ENCODE assay signal across 1 cellular context in the genomic region with DNA sequence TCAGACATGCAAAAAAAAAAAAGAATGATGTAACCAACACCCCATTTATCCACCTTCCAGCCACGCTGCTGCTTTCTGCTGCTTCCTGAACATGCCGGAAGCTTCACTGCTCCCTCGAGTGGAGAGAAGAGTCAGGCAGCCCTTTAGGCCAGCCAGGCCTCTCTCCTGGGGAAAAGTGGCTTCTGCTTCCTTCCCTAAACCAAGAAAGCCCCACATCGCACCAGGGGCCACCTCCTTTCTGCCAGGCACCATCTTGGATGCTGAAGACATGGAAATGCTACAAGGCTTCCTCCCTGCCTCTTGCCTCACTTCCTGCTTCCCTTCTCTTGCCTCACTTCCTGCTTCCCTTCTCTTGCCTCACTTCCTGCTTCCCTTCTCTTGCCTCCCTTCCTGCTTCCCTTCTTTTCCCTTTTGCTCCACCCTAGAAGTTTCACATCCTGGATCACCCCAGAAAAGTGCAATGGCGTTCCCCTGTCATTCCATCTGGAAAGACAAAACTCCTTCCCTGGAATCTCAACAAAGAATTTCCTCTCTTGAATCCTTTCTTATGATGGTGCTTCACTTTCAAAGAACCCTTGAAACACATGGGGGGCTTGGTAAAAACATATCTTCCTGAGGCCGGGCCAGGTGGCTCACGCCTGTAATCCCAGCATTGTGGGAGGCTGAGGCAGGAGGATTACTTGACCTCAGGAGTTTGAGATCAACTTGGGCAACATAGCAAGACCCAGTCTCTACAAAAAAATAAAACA.
TF ChIP-seq lines count a peak whose summit lies in the region.

No MANE protein-coding gene starts in this region.

TF ChIP-seq in IMR-90, 13 proteins besides CTCF, POLR2A, EP300 and RAD21:
- TF ChIP-seq CHD1 (IDR thresholded peaks at IDR 0.05; ENCODE audit: low read depth, low read length), result no peak
TF ChIP-seq in IMR-90: peak in this region for 0.
